In genomic region chr17:48679385-48680096, GRCh38 we compare ENCODE assay signal across 18 cellular contexts. TPM values are rescaled to one million over a fixed set of nuclear protein-coding genes. Genes with fewer than 3 reads are reported as not detected.
A peak's percentile ranks its signal among the peaks of the same experiment; 100 is the strongest.
DNase-seq lines count a peak whose midpoint lies in the region; ATAC-seq and TF ChIP-seq lines count a peak whose summit lies in the region.
"Had no signal": no experiment of that assay in that cellular context is flagged by ENCODE, and none has a peak within 500 bp of the region (broad histone marks: within the 10 kb centered on the region; RNA-seq: fewer than 3 reads in every experiment).

No MANE protein-coding gene starts in this region.

- H2AK5ac ChIP-seq in H9 (ENCODE audit: insufficient read length, low read length): no peak overlapping the region

- no peaks in the 10 kb centered on the region for H3K36me3 Mint-ChIP-seq in H9 (ENCODE audit: insufficient read depth in 1 of 3, low read depth in 3 of 3)
- H3K36me3 Mint-ChIP-seq: CD14-positive monocyte had no signal

- no peak overlapping the region for H3K56ac ChIP-seq in H9 (ENCODE audit: insufficient read length, low read depth, low read length)

- no peak overlapping the region for H3K4me3 ChIP-seq in dorsolateral prefrontal cortex

- peaks cover 4 to 6% of the 10 kb centered on the region in 2 experiments; a peak in 3 of 4 replicates for H3K4me1 Mint-ChIP-seq in H9

- H2BK120ac ChIP-seq in H9 (ENCODE audit: low read depth, low read length, poor library complexity, severe bottlenecking): no peak overlapping the region

- H3K9me3 ChIP-seq in H9 (ENCODE audit: control insufficient read depth, low read depth, low read length): no peaks in the 10 kb centered on the region
- H3K9me3 ChIP-seq: SK-N-SH had no signal

- H3K79me1 ChIP-seq in H9 (ENCODE audit: insufficient read depth, low read depth, low read length, poor library complexity, severe bottlenecking): no peaks in the 10 kb centered on the region

- no peak overlapping the region for H2AFZ ChIP-seq in H9 (ENCODE audit: low read length)

- no peaks in the 10 kb centered on the region; a peak in 1 of 5 replicates for H3K9me3 Mint-ChIP-seq in H9

- H2BK15ac ChIP-seq in H9 (ENCODE audit: low read depth, low read length): no peak overlapping the region

- H3K27ac ChIP-seq in H9 (ENCODE audit: insufficient read length, low read depth, low read length) (no peak overlapping the region), dorsolateral prefrontal cortex (no peak overlapping the region)
- H3K27ac ChIP-seq: HL-60 had no signal

- no peak overlapping the region for H4K91ac ChIP-seq in H9 (ENCODE audit: insufficient read length, low read depth, low read length)

- peaks cover 6% of the 10 kb centered on the region; the same call in 1 of the 2 replicates for H3K27me3 ChIP-seq in H9 (ENCODE audit: insufficient read depth, low read length)
- H3K27me3 ChIP-seq in dorsolateral prefrontal cortex: peaks cover 0 to 75% (median 36%) of the 10 kb centered on the region in 45 donors

- no peak for ATAC-seq in HG03457 (IDR thresholded peaks at IDR 0.05; ENCODE audit: unreplicated experiment)
- ATAC-seq: Right ventricle myocardium inferior had no signal

- H4K20me1 ChIP-seq in H9 (ENCODE audit: control insufficient read depth, insufficient read depth, insufficient read length): no peaks in the 10 kb centered on the region

- no peak overlapping the region for H3K9ac ChIP-seq in H9 (ENCODE audit: extremely low read depth, insufficient read length, low read length)
- H3K9ac ChIP-seq: SK-N-SH had no signal

- H3K4me3 Mint-ChIP-seq in H9: no peak overlapping the region
- H3K4me3 Mint-ChIP-seq: CD14-positive monocyte had no signal

- H3K27ac Mint-ChIP-seq in H9: no peak overlapping the region
- H3K27ac Mint-ChIP-seq: CD14-positive monocyte had no signal

- no CpG with 5 or more reads among the region's 5 CpGs for WGBS in H9 (ENCODE audit: extremely low coverage, insufficient read length, low lambda C conversion rate)

- DNase-seq in EL (peak; percentile 13), H9 (peak; percentile 10), SK-MEL-5 (ENCODE audit: low read depth, low spot score) (peak; percentile 30), iris pigment epithelial cell (ENCODE audit: low read depth) (peak; percentile 2), NCI-H1436 treated with DMSO at 0.1 percent for 48 hours (lab: John Stamatoyannopoulos, UW) (no peak), dorsolateral prefrontal cortex (no peak)
- DNase-seq: DMS153, NCI-H1092 treated with DMSO at 0.1 percent for 48 hours, NCI-H1694 treated with DMSO at 0.1 percent for 48 hours, NCI-H2107, NCI-H510A, NCI-H82, SK-N-SH had no signal

- H3K4ac ChIP-seq in H9 (ENCODE audit: low read depth, low read length): no peak overlapping the region

- no peak overlapping the region for H2BK12ac ChIP-seq in H9 (ENCODE audit: insufficient read length, low read depth, low read length)

- no peak overlapping the region for H3K23ac ChIP-seq in H9 (ENCODE audit: insufficient read length, low read depth, low read length)

- H3T11ph ChIP-seq in H9 (ENCODE audit: low read length): no peak overlapping the region

- H4K5ac ChIP-seq in H9 (ENCODE audit: insufficient read length, low read depth, low read length): no peak overlapping the region

- no peak overlapping the region for H3K14ac ChIP-seq in H9 (ENCODE audit: insufficient read depth, low read length)

- TF ChIP-seq CTCF in H9 (conservative IDR thresholded peaks at IDR 0.05): no peak
- TF ChIP-seq CTCF in dorsolateral prefrontal cortex (IDR thresholded peaks at IDR 0.05 in 54 of 56, conservative IDR thresholded peaks at IDR 0.05 in 2 of 56; ENCODE audit: low read depth in 1 of 56, partially characterized antibody in 56 of 56): no peak

- H3K18ac ChIP-seq in H9 (ENCODE audit: insufficient read length, low read depth, low read length): no peak overlapping the region

- H3K23me2 ChIP-seq in H9 (ENCODE audit: insufficient read length, low read depth, low read length, poor library complexity, severe bottlenecking): no peaks in the 10 kb centered on the region

- no peaks in the 10 kb centered on the region for H3K4me1 ChIP-seq in H9 (ENCODE audit: insufficient read depth, low read length)

- no peak overlapping the region for H2BK5ac ChIP-seq in H9 (ENCODE audit: insufficient read length, low read length)

- no peak overlapping the region for H3K4me2 ChIP-seq in H9 (ENCODE audit: insufficient read depth, insufficient read length, low read length)

- H3K27me3 Mint-ChIP-seq in H9 (ENCODE audit: low read depth): peaks cover 91% of the 10 kb centered on the region

- H4K8ac ChIP-seq in H9 (replicated peaks; ENCODE audit: insufficient read length, low read depth, low read length): no peak overlapping the region

- H2BK20ac ChIP-seq in H9 (ENCODE audit: low read depth, low read length, poor library complexity, severe bottlenecking): no peak overlapping the region

- intact Hi-C loops in dorsolateral prefrontal cortex (cut with DNase I): loop anchor here (2.0 to 5.0 kb wide), 2 partner anchors 113 to 199 kb away; no protein-coding TSS in a partner anchor

- H3K79me2 ChIP-seq in H9 (ENCODE audit: insufficient read depth, low read length): no peaks in the 10 kb centered on the region

- in situ Hi-C loops in SK-MEL-5 (cut with HindIII; ENCODE audit: low pct_unique_long_range_greater_than_20kb, low sequenced_read_pairs): no loop called here

RNA-seq across cellular contexts. Expression of gene PRAC1, which starts 42.8 kb away (rescaled TPM):
- total RNA-seq in H9 (2021) (not detected in 2 replicates), dorsolateral prefrontal cortex (not detected)
- not detected in 2 replicates for total RNA-seq in SK-MEL-5 (2014; rRNA removed; shearing (Covaris generic))
- not detected in 2 replicates for polyA plus RNA-seq in SK-MEL-5 (2015; cell fraction: cytosol; rRNA removed)
- polyA plus RNA-seq in SK-MEL-5 (2015; cell fraction: nucleus; rRNA removed): not detected in 2 replicates
- total RNA-seq: Right ventricle myocardium inferior had no signal
- polyA plus RNA-seq: AG04450, CD14-positive monocyte, SK-N-SH had no signal

RNA-seq across cellular contexts. Expression of gene PRAC2, which starts 43.4 kb away (rescaled TPM):
- total RNA-seq in H9 (2021) (not detected in 2 replicates), dorsolateral prefrontal cortex (not detected)
- 0.56 and 0.71 TPM in 2 replicates for total RNA-seq in SK-MEL-5 (2014; rRNA removed; shearing (Covaris generic))
- polyA plus RNA-seq in SK-MEL-5 (2015; cell fraction: cytosol; rRNA removed): 0.23 TPM in 1 of 2 replicates, not detected in the other
- polyA plus RNA-seq in SK-MEL-5 (2015; cell fraction: nucleus; rRNA removed): not detected in 2 replicates
- total RNA-seq: Right ventricle myocardium inferior had no signal
- polyA plus RNA-seq: AG04450, CD14-positive monocyte, SK-N-SH had no signal

RNA-seq across cellular contexts. Expression of gene HOXB13, which starts 49.0 kb away (rescaled TPM):
- total RNA-seq in H9 (2021) (not detected in 2 replicates), dorsolateral prefrontal cortex (not detected)
- total RNA-seq in SK-MEL-5 (2014; rRNA removed; shearing (Covaris generic)): 3.7 and 4.8 TPM in 2 replicates
- polyA plus RNA-seq in SK-MEL-5 (2015; cell fraction: cytosol; rRNA removed): 4.7 and 4.9 TPM in 2 replicates
- 0.35 and 0.73 TPM in 2 replicates for polyA plus RNA-seq in SK-MEL-5 (2015; cell fraction: nucleus; rRNA removed)
- total RNA-seq: Right ventricle myocardium inferior had no signal
- polyA plus RNA-seq: AG04450, CD14-positive monocyte, SK-N-SH had no signal

RNA-seq across cellular contexts. Expression of gene HOXB9, which starts 53.4 kb away (rescaled TPM):
- total RNA-seq in H9 (2021): not detected in 2 replicates
- total RNA-seq in SK-MEL-5 (2014; rRNA removed; shearing (Covaris generic)): 2.2 and 3.3 TPM in 2 replicates
- 6.2 and 7.0 TPM in 2 replicates for polyA plus RNA-seq in SK-MEL-5 (2015; cell fraction: cytosol; rRNA removed)
- 2.2 and 7.6 TPM in 2 replicates for polyA plus RNA-seq in SK-MEL-5 (2015; cell fraction: nucleus; rRNA removed)
- not detected for total RNA-seq in dorsolateral prefrontal cortex
- total RNA-seq: Right ventricle myocardium inferior had no signal
- polyA plus RNA-seq: CD14-positive monocyte, SK-N-SH had no signal

Comparison
In these comparisons a context has a peak if more than half of its experiments do, and no peak if none do; other contexts are left out.
1. DNase-seq: peak in EL (single experiment), H9 (single experiment), SK-MEL-5 (single experiment) and iris pigment epithelial cell (single experiment); none in NCI-H1436 treated with DMSO at 0.1 percent for 48 hours (single experiment) and dorsolateral prefrontal cortex (0 of 10).